Comparison of ENCODE assay signal across 22 cellular contexts in genomic region chr1:217063065-217063908, GRCh38.
"Had no signal": no experiment of that assay in that cellular context is flagged by ENCODE, and none has a peak within 500 bp of the region (broad histone marks: within the 10 kb centered on the region; RNA-seq: fewer than 3 reads in every experiment).

No MANE protein-coding gene starts in this region.

- H3K4me1 Mint-ChIP-seq: activated naive CD4-positive, alpha-beta T cell treated with anti-CD3 and anti-CD28 coated beads, Interleukin-2, amount 50 U/mL, for 24 hours; naive thymus-derived CD8-positive, alpha-beta T cell had no signal

- H3K4me3 Mint-ChIP-seq: activated naive CD4-positive, alpha-beta T cell treated with anti-CD3 and anti-CD28 coated beads, Interleukin-2, amount 50 U/mL, for 24 hours; activated T-cell treated with anti-CD3 and anti-CD28 coated beads, Interleukin-2, amount 50 U/mL, for 72 hours; effector memory CD8-positive, alpha-beta T cell; naive thymus-derived CD8-positive, alpha-beta T cell had no signal

- H3K27ac ChIP-seq: parathyroid adenoma, tibial artery, uterus, WERI-Rb-1 had no signal

- H3K36me3 ChIP-seq: breast epithelium, tibial artery, uterus, WERI-Rb-1 had no signal

- H3K4me3 ChIP-seq: breast epithelium, tibial artery, uterus had no signal

- H2AFZ ChIP-seq: parathyroid adenoma had no signal

- H3K27me3 Mint-ChIP-seq: activated naive CD4-positive, alpha-beta T cell treated with anti-CD3 and anti-CD28 coated beads, Interleukin-2, amount 50 U/mL, for 24 hours; effector memory CD8-positive, alpha-beta T cell had no signal

- H3K27me3 ChIP-seq: breast epithelium, tibial artery, uterus had no signal

- ATAC-seq: activated T-cell treated with anti-CD3 and anti-CD28 coated beads, Interleukin-2, amount 50 U/mL, for 72 hours; effector memory CD8-positive, alpha-beta T cell; naive thymus-derived CD8-positive, alpha-beta T cell had no signal

- H3K27ac Mint-ChIP-seq: activated naive CD4-positive, alpha-beta T cell treated with anti-CD3 and anti-CD28 coated beads, Interleukin-2, amount 50 U/mL, for 24 hours; activated T-cell treated with anti-CD3 and anti-CD28 coated beads, Interleukin-2, amount 50 U/mL, for 72 hours; effector memory CD8-positive, alpha-beta T cell; naive thymus-derived CD8-positive, alpha-beta T cell had no signal

- H3K36me3 Mint-ChIP-seq: activated naive CD4-positive, alpha-beta T cell treated with anti-CD3 and anti-CD28 coated beads, Interleukin-2, amount 50 U/mL, for 24 hours; naive thymus-derived CD8-positive, alpha-beta T cell had no signal

- H3K9ac ChIP-seq: parathyroid adenoma, SK-N-SH had no signal

- H3K9me3 Mint-ChIP-seq: activated naive CD4-positive, alpha-beta T cell treated with anti-CD3 and anti-CD28 coated beads, Interleukin-2, amount 50 U/mL, for 24 hours had no signal

- FAIRE-seq: astrocyte had no signal

- H3K79me2 ChIP-seq: parathyroid adenoma had no signal

- H3K4me2 ChIP-seq: SK-N-SH had no signal

- H3K9me3 ChIP-seq: breast epithelium, SK-N-SH, tibial artery, uterus had no signal

- DNase-seq: activated CD4-positive, alpha-beta T cell treated with anti-CD3 and anti-CD28 coated beads, Interleukin-2, amount 50 U/mL, for 4 hours; activated gamma-delta T cell; activated T-cell treated with anti-CD3 and anti-CD28 coated beads, Interleukin-2, amount 50 U/mL, for 72 hours; effector memory CD8-positive, alpha-beta T cell; hypothalamus; islet precursor cell; mesenchymal stem cell; naive thymus-derived CD8-positive, alpha-beta T cell; SK-N-SH; stimulated activated CD4-positive, alpha-beta T cell treated with anti-CD3 and anti-CD28 coated beads, Interleukin-12 subunit alpha, Interleukin-12 subunit beta, amount 100 ng/mL, for 4 hours; stimulated activated CD4-positive, alpha-beta T cell treated with anti-CD3 and anti-CD28 coated beads, Interleukin-1b, Interleukin-23, amount 100 ng/mL, for 48 hours; stimulated activated CD8-positive, alpha-beta memory T cell treated with anti-CD3 and anti-CD28 coated beads, Interleukin-4, amount 100 ng/mL, for 48 hours; stimulated activated naive CD4-positive, alpha-beta T cell; T-helper 1 cell; T1000; tibial artery; uterus; WERI-Rb-1 had no signal

- H3K4me1 ChIP-seq: breast epithelium, tibial artery, uterus had no signal
